In the genomic region with DNA sequence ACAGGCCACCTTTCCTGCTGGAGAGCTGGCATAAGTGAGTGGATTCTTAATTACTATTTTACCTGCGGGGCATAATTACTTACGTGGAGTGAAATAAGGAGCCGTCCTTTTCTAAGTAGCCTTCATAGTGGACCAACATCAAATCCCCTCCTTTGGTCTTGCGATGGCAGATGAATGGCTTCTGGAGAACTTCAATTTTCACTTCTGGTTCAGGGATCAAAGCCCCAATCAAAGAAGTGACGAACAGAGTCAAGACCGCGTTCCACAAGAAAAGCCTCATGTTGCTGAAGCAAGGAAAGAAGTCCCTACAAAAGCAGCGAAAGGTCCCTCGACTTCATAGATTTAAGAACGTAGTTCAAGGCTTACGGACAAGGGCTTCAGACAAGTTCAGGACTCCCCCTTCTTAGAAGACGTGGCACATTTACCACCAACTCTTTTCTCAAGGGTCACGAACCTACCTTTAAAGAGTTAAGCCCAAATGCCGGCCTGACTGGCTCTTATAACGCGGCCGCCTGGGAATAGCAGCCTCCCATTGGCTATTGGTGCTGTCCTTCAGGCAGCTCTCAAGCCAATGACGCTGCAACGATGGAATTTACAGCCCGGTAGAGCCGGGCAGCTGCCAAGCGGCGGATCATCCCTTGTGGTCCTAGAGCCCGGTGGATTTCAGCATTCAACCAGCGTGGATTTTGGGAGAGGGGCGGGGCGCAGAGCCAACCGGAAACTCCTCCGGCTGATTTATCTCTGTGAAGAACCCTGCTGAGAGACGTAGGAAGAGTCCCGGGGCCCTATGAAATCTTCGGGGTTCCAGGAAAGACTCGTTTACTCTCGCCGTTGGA, we compare ENCODE assay signal across 1 cellular context.
TF ChIP-seq lines count a peak whose summit lies in the region.

Gene FKBP14 (minus strand): TSS at position 474 of the 836 bp plus-strand sequence. CDS start 194 bp downstream, at position 280.

TF ChIP-seq in HepG2, 621 proteins besides CTCF, POLR2A, EP300 and RAD21 (continued from another document and continues in another):
- TF ChIP-seq, protein P1, sequence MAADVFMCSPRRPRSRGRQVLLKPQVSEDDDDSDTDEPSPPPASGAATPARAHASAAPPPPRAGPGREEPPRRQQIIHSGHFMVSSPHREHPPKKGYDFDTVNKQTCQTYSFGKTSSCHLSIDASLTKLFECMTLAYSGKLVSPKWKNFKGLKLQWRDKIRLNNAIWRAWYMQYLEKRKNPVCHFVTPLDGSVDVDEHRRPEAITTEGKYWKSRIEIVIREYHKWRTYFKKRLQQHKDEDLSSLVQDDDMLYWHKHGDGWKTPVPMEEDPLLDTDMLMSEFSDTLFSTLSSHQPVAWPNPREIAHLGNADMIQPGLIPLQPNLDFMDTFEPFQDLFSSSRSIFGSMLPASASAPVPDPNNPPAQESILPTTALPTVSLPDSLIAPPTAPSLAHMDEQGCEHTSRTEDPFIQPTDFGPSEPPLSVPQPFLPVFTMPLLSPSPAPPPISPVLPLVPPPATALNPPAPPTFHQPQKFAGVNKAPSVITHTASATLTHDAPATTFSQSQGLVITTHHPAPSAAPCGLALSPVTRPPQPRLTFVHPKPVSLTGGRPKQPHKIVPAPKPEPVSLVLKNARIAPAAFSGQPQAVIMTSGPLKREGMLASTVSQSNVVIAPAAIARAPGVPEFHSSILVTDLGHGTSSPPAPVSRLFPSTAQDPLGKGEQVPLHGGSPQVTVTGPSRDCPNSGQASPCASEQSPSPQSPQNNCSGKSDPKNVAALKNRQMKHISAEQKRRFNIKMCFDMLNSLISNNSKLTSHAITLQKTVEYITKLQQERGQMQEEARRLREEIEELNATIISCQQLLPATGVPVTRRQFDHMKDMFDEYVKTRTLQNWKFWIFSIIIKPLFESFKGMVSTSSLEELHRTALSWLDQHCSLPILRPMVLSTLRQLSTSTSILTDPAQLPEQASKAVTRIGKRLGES (CRISPR knock-in tag; IDR thresholded peaks at IDR 0.05; ENCODE audit: borderline replicate concordance) = no peak
- no peak for TF ChIP-seq ATAD3A (CRISPR knock-in tag; IDR thresholded peaks at IDR 0.05)
- no peak for TF ChIP-seq DPF2 (CRISPR knock-in tag; IDR thresholded peaks at IDR 0.05; ENCODE audit: borderline replicate concordance, low read depth)
- TF ChIP-seq FOXJ3 (CRISPR knock-in tag; IDR thresholded peaks at IDR 0.05; ENCODE audit: borderline replicate concordance) = peak; percentile 27; the same call in 1 of the 2 replicates
- TF ChIP-seq ZNF121 (CRISPR knock-in tag; IDR thresholded peaks at IDR 0.05) = no peak
- TF ChIP-seq, protein P2, sequence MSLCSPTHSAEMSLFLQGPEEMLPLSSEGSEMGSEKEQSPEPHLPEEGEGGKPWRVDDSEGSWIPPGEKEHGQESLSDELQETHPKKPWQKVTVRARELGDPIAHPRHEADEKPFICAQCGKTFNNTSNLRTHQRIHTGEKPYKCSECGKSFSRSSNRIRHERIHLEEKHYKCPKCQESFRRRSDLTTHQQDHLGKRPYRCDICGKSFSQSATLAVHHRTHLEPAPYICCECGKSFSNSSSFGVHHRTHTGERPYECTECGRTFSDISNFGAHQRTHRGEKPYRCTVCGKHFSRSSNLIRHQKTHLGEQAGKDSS (CRISPR knock-in tag; IDR thresholded peaks at IDR 0.05; ENCODE audit: borderline replicate concordance, low read depth) = no peak
- TF ChIP-seq ZNF580 (CRISPR knock-in tag; IDR thresholded peaks at IDR 0.05; ENCODE audit: borderline replicate concordance, low read depth) = peak; percentile 80; the same call in 1 of the 2 replicates
- TF ChIP-seq, protein P3, sequence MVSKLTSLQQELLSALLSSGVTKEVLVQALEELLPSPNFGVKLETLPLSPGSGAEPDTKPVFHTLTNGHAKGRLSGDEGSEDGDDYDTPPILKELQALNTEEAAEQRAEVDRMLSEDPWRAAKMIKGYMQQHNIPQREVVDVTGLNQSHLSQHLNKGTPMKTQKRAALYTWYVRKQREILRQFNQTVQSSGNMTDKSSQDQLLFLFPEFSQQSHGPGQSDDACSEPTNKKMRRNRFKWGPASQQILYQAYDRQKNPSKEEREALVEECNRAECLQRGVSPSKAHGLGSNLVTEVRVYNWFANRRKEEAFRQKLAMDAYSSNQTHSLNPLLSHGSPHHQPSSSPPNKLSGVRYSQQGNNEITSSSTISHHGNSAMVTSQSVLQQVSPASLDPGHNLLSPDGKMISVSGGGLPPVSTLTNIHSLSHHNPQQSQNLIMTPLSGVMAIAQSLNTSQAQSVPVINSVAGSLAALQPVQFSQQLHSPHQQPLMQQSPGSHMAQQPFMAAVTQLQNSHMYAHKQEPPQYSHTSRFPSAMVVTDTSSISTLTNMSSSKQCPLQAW (CRISPR knock-in tag; IDR thresholded peaks at IDR 0.05) = peak; percentile 59; the same call in 1 of the 2 replicates
- TF ChIP-seq, protein P4, sequence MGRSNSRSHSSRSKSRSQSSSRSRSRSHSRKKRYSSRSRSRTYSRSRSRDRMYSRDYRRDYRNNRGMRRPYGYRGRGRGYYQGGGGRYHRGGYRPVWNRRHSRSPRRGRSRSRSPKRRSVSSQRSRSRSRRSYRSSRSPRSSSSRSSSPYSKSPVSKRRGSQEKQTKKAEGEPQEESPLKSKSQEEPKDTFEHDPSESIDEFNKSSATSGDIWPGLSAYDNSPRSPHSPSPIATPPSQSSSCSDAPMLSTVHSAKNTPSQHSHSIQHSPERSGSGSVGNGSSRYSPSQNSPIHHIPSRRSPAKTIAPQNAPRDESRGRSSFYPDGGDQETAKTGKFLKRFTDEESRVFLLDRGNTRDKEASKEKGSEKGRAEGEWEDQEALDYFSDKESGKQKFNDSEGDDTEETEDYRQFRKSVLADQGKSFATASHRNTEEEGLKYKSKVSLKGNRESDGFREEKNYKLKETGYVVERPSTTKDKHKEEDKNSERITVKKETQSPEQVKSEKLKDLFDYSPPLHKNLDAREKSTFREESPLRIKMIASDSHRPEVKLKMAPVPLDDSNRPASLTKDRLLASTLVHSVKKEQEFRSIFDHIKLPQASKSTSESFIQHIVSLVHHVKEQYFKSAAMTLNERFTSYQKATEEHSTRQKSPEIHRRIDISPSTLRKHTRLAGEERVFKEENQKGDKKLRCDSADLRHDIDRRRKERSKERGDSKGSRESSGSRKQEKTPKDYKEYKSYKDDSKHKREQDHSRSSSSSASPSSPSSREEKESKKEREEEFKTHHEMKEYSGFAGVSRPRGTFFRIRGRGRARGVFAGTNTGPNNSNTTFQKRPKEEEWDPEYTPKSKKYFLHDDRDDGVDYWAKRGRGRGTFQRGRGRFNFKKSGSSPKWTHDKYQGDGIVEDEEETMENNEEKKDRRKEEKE (IDR thresholded peaks at IDR 0.05) = no peak
- TF ChIP-seq ZNF709 (CRISPR knock-in tag; IDR thresholded peaks at IDR 0.05) = no peak
- 0 out of 2 replicates have a peak, but pooled peaks have one; percentile 39 for TF ChIP-seq SMAD9 (CRISPR knock-in tag; IDR thresholded peaks at IDR 0.05)
- no peak for TF ChIP-seq ZNF136 (CRISPR knock-in tag; IDR thresholded peaks at IDR 0.05; ENCODE audit: low read depth)
- peak; percentile 62 for TF ChIP-seq HDAC1 (CRISPR knock-in tag; IDR thresholded peaks at IDR 0.05)
- peak; percentile 50; the same call in 1 of the 2 replicates for TF ChIP-seq HDAC2 (CRISPR knock-in tag; IDR thresholded peaks at IDR 0.05)
- no peak for TF ChIP-seq MLLT10 (CRISPR knock-in tag; IDR thresholded peaks at IDR 0.05)
- TF ChIP-seq ZNF230 (CRISPR knock-in tag; IDR thresholded peaks at IDR 0.05) = no peak
- TF ChIP-seq RBFOX2 (IDR thresholded peaks at IDR 0.05; ENCODE audit: low read depth, low read length) = peak; percentile 29; the same call in 1 of the 2 replicates
- TF ChIP-seq EED (CRISPR knock-in tag; IDR thresholded peaks at IDR 0.05) = no peak
- no peak for TF ChIP-seq ZNF616 (CRISPR knock-in tag; IDR thresholded peaks at IDR 0.05; ENCODE audit: low read depth)
- TF ChIP-seq PCBP2 (optimal IDR thresholded peaks at IDR 0.05; ENCODE audit: low read depth, low read length, poor library complexity, severe bottlenecking) = no peak
- no peak; the same call in none of the 2 replicates for TF ChIP-seq KAT8 (CRISPR knock-in tag; IDR thresholded peaks at IDR 0.05)
- TF ChIP-seq, protein P5, sequence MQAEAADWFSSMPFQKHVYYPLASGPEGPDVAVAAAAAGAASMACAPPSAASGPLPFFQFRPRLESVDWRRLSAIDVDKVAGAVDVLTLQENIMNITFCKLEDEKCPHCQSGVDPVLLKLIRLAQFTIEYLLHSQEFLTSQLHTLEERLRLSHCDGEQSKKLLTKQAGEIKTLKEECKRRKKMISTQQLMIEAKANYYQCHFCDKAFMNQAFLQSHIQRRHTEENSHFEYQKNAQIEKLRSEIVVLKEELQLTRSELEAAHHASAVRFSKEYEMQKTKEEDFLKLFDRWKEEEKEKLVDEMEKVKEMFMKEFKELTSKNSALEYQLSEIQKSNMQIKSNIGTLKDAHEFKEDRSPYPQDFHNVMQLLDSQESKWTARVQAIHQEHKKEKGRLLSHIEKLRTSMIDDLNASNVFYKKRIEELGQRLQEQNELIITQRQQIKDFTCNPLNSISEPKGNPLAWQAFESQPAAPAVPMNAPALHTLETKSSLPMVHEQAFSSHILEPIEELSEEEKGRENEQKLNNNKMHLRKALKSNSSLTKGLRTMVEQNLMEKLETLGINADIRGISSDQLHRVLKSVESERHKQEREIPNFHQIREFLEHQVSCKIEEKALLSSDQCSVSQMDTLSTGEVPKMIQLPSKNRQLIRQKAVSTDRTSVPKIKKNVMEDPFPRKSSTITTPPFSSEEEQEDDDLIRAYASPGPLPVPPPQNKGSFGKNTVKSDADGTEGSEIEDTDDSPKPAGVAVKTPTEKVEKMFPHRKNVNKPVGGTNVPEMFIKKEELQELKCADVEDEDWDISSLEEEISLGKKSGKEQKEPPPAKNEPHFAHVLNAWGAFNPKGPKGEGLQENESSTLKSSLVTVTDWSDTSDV (CRISPR knock-in tag; IDR thresholded peaks at IDR 0.05) = no peak
- no peak for TF ChIP-seq NRL (CRISPR knock-in tag; IDR thresholded peaks at IDR 0.05; ENCODE audit: borderline replicate concordance)
- TF ChIP-seq NFYB (CRISPR knock-in tag; IDR thresholded peaks at IDR 0.05) = peak; percentile 98
- TF ChIP-seq, protein P6, sequence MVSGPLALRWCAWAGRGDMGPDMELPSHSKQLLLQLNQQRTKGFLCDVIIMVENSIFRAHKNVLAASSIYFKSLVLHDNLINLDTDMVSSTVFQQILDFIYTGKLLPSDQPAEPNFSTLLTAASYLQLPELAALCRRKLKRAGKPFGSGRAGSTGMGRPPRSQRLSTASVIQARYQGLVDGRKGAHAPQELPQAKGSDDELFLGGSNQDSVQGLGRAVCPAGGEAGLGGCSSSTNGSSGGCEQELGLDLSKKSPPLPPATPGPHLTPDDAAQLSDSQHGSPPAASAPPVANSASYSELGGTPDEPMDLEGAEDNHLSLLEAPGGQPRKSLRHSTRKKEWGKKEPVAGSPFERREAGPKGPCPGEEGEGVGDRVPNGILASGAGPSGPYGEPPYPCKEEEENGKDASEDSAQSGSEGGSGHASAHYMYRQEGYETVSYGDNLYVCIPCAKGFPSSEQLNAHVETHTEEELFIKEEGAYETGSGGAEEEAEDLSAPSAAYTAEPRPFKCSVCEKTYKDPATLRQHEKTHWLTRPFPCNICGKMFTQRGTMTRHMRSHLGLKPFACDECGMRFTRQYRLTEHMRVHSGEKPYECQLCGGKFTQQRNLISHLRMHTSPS (CRISPR knock-in tag; IDR thresholded peaks at IDR 0.05; ENCODE audit: low read depth) = no peak
- TF ChIP-seq, protein P7, sequence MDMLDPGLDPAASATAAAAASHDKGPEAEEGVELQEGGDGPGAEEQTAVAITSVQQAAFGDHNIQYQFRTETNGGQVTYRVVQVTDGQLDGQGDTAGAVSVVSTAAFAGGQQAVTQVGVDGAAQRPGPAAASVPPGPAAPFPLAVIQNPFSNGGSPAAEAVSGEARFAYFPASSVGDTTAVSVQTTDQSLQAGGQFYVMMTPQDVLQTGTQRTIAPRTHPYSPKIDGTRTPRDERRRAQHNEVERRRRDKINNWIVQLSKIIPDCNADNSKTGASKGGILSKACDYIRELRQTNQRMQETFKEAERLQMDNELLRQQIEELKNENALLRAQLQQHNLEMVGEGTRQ (IDR thresholded peaks at IDR 0.05; ENCODE audit: low read depth, low read length) = no peak
- TF ChIP-seq, protein P7 (CRISPR knock-in tag; IDR thresholded peaks at IDR 0.05; ENCODE audit: borderline replicate concordance) = no peak
- TF ChIP-seq ZNF891 (CRISPR knock-in tag; IDR thresholded peaks at IDR 0.05) = no peak
- TF ChIP-seq, protein P8, sequence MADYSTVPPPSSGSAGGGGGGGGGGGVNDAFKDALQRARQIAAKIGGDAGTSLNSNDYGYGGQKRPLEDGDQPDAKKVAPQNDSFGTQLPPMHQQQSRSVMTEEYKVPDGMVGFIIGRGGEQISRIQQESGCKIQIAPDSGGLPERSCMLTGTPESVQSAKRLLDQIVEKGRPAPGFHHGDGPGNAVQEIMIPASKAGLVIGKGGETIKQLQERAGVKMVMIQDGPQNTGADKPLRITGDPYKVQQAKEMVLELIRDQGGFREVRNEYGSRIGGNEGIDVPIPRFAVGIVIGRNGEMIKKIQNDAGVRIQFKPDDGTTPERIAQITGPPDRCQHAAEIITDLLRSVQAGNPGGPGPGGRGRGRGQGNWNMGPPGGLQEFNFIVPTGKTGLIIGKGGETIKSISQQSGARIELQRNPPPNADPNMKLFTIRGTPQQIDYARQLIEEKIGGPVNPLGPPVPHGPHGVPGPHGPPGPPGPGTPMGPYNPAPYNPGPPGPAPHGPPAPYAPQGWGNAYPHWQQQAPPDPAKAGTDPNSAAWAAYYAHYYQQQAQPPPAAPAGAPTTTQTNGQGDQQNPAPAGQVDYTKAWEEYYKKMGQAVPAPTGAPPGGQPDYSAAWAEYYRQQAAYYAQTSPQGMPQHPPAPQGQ (CRISPR knock-in tag; IDR thresholded peaks at IDR 0.05; ENCODE audit: borderline replicate concordance) = no peak
- TF ChIP-seq ZMAT5 (CRISPR knock-in tag; IDR thresholded peaks at IDR 0.05; ENCODE audit: borderline replicate concordance, low read depth) = no peak
- TF ChIP-seq, protein P9, sequence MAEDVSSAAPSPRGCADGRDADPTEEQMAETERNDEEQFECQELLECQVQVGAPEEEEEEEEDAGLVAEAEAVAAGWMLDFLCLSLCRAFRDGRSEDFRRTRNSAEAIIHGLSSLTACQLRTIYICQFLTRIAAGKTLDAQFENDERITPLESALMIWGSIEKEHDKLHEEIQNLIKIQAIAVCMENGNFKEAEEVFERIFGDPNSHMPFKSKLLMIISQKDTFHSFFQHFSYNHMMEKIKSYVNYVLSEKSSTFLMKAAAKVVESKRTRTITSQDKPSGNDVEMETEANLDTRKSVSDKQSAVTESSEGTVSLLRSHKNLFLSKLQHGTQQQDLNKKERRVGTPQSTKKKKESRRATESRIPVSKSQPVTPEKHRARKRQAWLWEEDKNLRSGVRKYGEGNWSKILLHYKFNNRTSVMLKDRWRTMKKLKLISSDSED (CRISPR knock-in tag; IDR thresholded peaks at IDR 0.05) = no peak
- TF ChIP-seq NCOR1 (IDR thresholded peaks at IDR 0.05; ENCODE audit: borderline replicate concordance, low read length) = no peak; the same call in 1 of the 2 replicates
- TF ChIP-seq ZNF484 (CRISPR knock-in tag; IDR thresholded peaks at IDR 0.05; ENCODE audit: borderline replicate concordance, low read depth) = no peak
- TF ChIP-seq ZNF577 (CRISPR knock-in tag; IDR thresholded peaks at IDR 0.05; ENCODE audit: borderline replicate concordance, low read depth) = no peak
- no peak for TF ChIP-seq ZNF670 (CRISPR knock-in tag; IDR thresholded peaks at IDR 0.05; ENCODE audit: borderline replicate concordance)
